ENCODE assay signal across 21 cellular contexts in genomic region chr2:38113036-38113435, GRCh38.
"Had no signal": no experiment of that assay in that cellular context is flagged by ENCODE, and none has a peak within 500 bp of the region (broad histone marks: within the 10 kb centered on the region; RNA-seq: fewer than 3 reads in every experiment).

No MANE protein-coding gene starts in this region.

- FAIRE-seq: astrocyte, islet of Langerhans had no signal

- H3K4me3 Mint-ChIP-seq: activated CD8-positive, alpha-beta T cell treated with anti-CD3 and anti-CD28 coated beads, Interleukin-2, amount 10 ng/mL, durations not matched to agents 7 days and 5 days; endodermal cell; naive thymus-derived CD4-positive, alpha-beta T cell; neural progenitor cell had no signal

- DNase-seq: activated CD4-positive, alpha-beta T cell treated with anti-CD3 and anti-CD28 coated beads for 1 hour; activated CD4-positive, alpha-beta T cell treated with anti-CD3 and anti-CD28 coated beads, Interleukin-2, amount 50 U/mL, for 1 hour; activated CD8-positive, alpha-beta T cell treated with anti-CD3 and anti-CD28 coated beads, Interleukin-2, amount 10 ng/mL, durations not matched to agents 7 days and 5 days; activated gamma-delta T cell treated with Interleukin-2 at 50 U/mL for 16 hours; colonic mucosa; endodermal cell; esophagus squamous epithelium; head of caudate nucleus; naive thymus-derived CD4-positive, alpha-beta T cell; retina; stimulated activated CD4-positive, alpha-beta T cell treated with anti-CD3 and anti-CD28 coated beads, Interleukin-4, amount 100 ng/mL, for 1 hour; stimulated activated naive CD4-positive, alpha-beta T cell; T-helper 1 cell; testis; trophoblast cell had no signal

- ATAC-seq: activated CD8-positive, alpha-beta T cell treated with anti-CD3 and anti-CD28 coated beads, Interleukin-2, amount 10 ng/mL, durations not matched to agents 7 days and 5 days; activated naive CD4-positive, alpha-beta T cell treated with anti-CD3 and anti-CD28 coated beads, Interleukin-2, amount 50 U/mL, for 72 hours; gastroesophageal sphincter; naive thymus-derived CD4-positive, alpha-beta T cell had no signal

- H3K4me3 ChIP-seq: breast epithelium, colonic mucosa, esophagus squamous epithelium, gastroesophageal sphincter, neural progenitor cell, testis had no signal

- H3K27ac Mint-ChIP-seq: activated CD8-positive, alpha-beta T cell treated with anti-CD3 and anti-CD28 coated beads, Interleukin-2, amount 10 ng/mL, durations not matched to agents 7 days and 5 days; activated naive CD4-positive, alpha-beta T cell treated with anti-CD3 and anti-CD28 coated beads, Interleukin-2, amount 50 U/mL, for 72 hours; endodermal cell; naive thymus-derived CD4-positive, alpha-beta T cell; neural progenitor cell had no signal
